ENCODE assay signal across 25 cellular contexts in the genomic region with DNA sequence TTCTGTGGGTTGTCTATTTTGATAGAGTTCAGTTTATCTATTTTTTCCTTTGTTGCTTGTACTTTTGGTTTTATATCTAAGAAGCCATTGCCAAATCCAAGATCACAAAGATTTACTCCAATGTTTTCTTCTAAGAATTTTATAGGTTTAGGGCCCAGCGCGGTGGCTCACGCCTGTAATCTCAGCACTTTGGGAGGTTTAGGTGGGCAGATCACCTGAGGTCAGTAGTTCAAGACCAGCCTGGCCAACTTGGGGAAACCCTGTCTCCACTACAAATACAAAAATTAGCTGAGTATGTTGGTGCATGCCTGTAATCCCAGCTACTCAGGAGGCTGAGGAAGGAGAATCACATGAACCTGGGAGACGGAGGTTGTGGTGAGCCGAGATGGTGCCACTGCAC. TPM values are rescaled to one million over a fixed set of nuclear protein-coding genes. Genes with fewer than 3 reads are reported as not detected.
"Had no signal": no experiment of that assay in that cellular context is flagged by ENCODE, and none has a peak within 500 bp of the region (broad histone marks: within the 10 kb centered on the region; RNA-seq: fewer than 3 reads in every experiment).

No MANE protein-coding gene starts in this region.

- H3K4me1 Mint-ChIP-seq: IgD-negative memory B cell had no signal

- ATAC-seq: K562 had no signal

- DNase-seq: Kasumi-1, MM.1S, NCI-H1092 treated with DMSO at 0.1 percent for 48 hours, NCI-H1436, NCI-H187, NCI-H2029, NCI-H2081 treated with DMSO at 0.1 percent for 48 hours, NCI-H2171, NCI-H226, NCI-H446, NCI-H510A, NCI-H524 treated with DMSO at 0.1 percent for 48 hours, NCI-H69, NCI-H774, Right ventricle myocardium superior, RPMI8226, SIG-M5, SK-N-SH had no signal

- H3K4me3 Mint-ChIP-seq: IgD-negative memory B cell had no signal

- H3K9me3 Mint-ChIP-seq: IgD-negative memory B cell had no signal

- FAIRE-seq: HTR-8/SVneo, K562, RCC 7860 had no signal

- H3K4me3 ChIP-seq: K562 had no signal

- H3K27ac Mint-ChIP-seq: IgD-negative memory B cell had no signal

- H3K9ac ChIP-seq: KMS-11, SK-N-SH had no signal

- H3K27ac ChIP-seq: HL-60, KMS-11 had no signal

- H3K4me2 ChIP-seq: KMS-11 had no signal

- H3K9me3 ChIP-seq: SK-N-SH had no signal

RNA-seq across cellular contexts. Expression of gene DLX3, which starts 47.2 kb away (rescaled TPM):
- total RNA-seq: K562, Right ventricle myocardium superior, SK-MEL-5 had no signal
- polyA plus RNA-seq: IgD-negative memory B cell, K562, SK-N-SH had no signal
